In genomic region chr1:14112613-14113012, GRCh38 we compare ENCODE assay signal across 22 cellular contexts.
"Had no signal": no experiment of that assay in that cellular context is flagged by ENCODE, and none has a peak within 500 bp of the region (broad histone marks: within the 10 kb centered on the region; RNA-seq: fewer than 3 reads in every experiment).

No MANE protein-coding gene starts in this region.

- H3K27ac Mint-ChIP-seq: dendritic cell treated with granulocyte-macrophage colony-stimulating factor and Interleukin-4, amounts not matched to agents 40 ng/mL and 50 ng/mL, for 4 days; effector memory CD8-positive, alpha-beta T cell; nephron; type B pancreatic cell had no signal

- H3K27me3 ChIP-seq: esophagus muscularis mucosa, gastrocnemius medialis, right lobe of liver, stomach, suprapubic skin, thyroid gland had no signal

- H3K79me2 ChIP-seq: parathyroid adenoma had no signal

- H3K9ac ChIP-seq: parathyroid adenoma had no signal

- FAIRE-seq: colon, islet of Langerhans, urothelium cell line had no signal

- H3K4me3 ChIP-seq: esophagus muscularis mucosa, gastrocnemius medialis, heart right ventricle, prostate gland, right lobe of liver, stomach, suprapubic skin, thyroid gland had no signal

- H3K4me1 ChIP-seq: gastrocnemius medialis, parathyroid adenoma, prostate gland, right lobe of liver, suprapubic skin, thyroid gland had no signal

- H3K36me3 Mint-ChIP-seq: type B pancreatic cell had no signal

- H3K4me3 Mint-ChIP-seq: dendritic cell treated with granulocyte-macrophage colony-stimulating factor and Interleukin-4, amounts not matched to agents 40 ng/mL and 50 ng/mL, for 4 days; effector memory CD8-positive, alpha-beta T cell; nephron; type B pancreatic cell had no signal

- H2AFZ ChIP-seq: parathyroid adenoma had no signal

- H3K27ac ChIP-seq: epithelial cell of prostate, esophagus muscularis mucosa, gastrocnemius medialis, heart right ventricle, parathyroid adenoma, prostate gland, right lobe of liver, stomach, suprapubic skin, thyroid gland had no signal

- H3K9me3 ChIP-seq: esophagus muscularis mucosa, gastrocnemius medialis, prostate gland, right lobe of liver, stomach, suprapubic skin, thyroid gland had no signal

- ATAC-seq: effector memory CD8-positive, alpha-beta T cell; gastrocnemius medialis; right lobe of liver had no signal

- H3K9me3 Mint-ChIP-seq: dendritic cell treated with granulocyte-macrophage colony-stimulating factor and Interleukin-4, amounts not matched to agents 40 ng/mL and 50 ng/mL, for 4 days; effector memory CD8-positive, alpha-beta T cell had no signal

- H3K36me3 ChIP-seq: esophagus muscularis mucosa, gastrocnemius medialis, heart right ventricle, prostate gland, right lobe of liver, stomach, suprapubic skin, thyroid gland had no signal

- DNase-seq: cerebellar nuclear complex; effector memory CD8-positive, alpha-beta T cell; gastrocnemius medialis; heart right ventricle; hypothalamus; kidney glomerular epithelial cell; mammary epithelial cell; right lobe of liver; stimulated activated naive CD4-positive, alpha-beta T cell; stomach; thyroid gland had no signal
